In the genomic region with DNA sequence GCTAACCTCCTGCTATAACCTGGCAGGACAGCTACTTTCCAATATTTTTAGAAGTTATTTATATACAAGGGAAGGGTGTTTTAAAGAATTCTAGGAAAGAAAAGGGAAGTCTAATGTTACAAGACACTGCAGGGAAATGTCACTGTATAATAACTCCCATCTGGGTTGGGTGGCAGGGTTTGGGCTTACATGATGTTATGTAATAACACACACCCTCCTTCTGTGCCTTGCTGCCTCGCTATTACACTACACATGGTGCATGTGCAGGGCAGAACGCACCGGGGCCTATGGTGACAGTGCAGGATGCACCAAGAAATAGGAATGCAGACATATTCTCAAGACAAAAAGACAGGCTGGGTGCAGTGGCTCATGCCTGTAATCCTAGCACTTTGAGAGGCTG, we compare ENCODE assay signal across 1 cellular context.
TF ChIP-seq lines count a peak whose summit lies in the region.

No MANE protein-coding gene starts in this region.

TF ChIP-seq in SK-N-SH treated with all-trans-retinoic acid at 6 μM for 48 hours, 23 proteins besides CTCF, POLR2A, EP300 and RAD21 (continued from another document):
- TF ChIP-seq, protein P1, sequence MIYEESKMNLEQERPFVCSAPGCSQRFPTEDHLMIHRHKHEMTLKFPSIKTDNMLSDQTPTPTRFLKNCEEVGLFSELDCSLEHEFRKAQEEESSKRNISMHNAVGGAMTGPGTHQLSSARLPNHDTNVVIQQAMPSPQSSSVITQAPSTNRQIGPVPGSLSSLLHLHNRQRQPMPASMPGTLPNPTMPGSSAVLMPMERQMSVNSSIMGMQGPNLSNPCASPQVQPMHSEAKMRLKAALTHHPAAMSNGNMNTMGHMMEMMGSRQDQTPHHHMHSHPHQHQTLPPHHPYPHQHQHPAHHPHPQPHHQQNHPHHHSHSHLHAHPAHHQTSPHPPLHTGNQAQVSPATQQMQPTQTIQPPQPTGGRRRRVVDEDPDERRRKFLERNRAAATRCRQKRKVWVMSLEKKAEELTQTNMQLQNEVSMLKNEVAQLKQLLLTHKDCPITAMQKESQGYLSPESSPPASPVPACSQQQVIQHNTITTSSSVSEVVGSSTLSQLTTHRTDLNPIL (CRISPR knock-in tag; IDR thresholded peaks at IDR 0.05; ENCODE audit: low read depth): no peak
- TF ChIP-seq GLIS3 (CRISPR knock-in tag; IDR thresholded peaks at IDR 0.05) (no peak), SNAI2 (CRISPR knock-in tag; IDR thresholded peaks at IDR 0.05) (no peak), ZC3H10 (CRISPR knock-in tag; IDR thresholded peaks at IDR 0.05) (no peak)
